8 cellular contexts compared by ENCODE assay signal in the genomic region with DNA sequence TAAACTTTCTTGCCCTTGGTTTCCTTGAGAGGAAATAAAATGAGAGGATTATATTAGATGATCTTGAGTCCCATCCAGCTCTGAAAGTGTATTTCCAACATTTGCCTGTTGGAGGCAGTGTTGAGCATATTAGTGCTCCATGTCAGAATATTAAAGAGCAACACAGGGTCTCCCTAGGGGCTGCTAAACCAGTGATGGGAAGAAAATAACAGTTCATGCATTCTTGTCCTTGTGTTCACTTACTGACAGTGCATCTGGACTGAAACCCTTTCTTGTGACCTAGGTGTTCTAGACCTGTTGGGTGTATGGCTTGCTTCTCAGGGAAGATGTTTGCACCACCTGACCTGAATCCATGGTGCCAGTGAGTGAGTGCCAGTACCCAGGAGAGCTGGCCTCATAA.
DNase-seq lines count a peak whose midpoint lies in the region; ATAC-seq, FAIRE-seq and TF ChIP-seq lines count a peak whose summit lies in the region.

No MANE protein-coding gene starts in this region.

- H3K27me3 ChIP-seq in AG04450 (ENCODE audit: control insufficient read depth, insufficient read depth, low read length) (no peaks in the 10 kb centered on the region), MG63 (0 out of 2 replicates have a peak, but pooled peaks cover 4% of the 10 kb centered on the region)

- no peak for TF ChIP-seq POLR2A in GM12892 (IDR thresholded peaks at IDR 0.05; ENCODE audit: low read depth, low read length)

- H3K36me3 ChIP-seq in MG63, result no peaks in the 10 kb centered on the region

- CTCF ChIA-PET in AG04450 (lab: Charles Lee), result interaction anchor here (1.5 to 6.6 kb wide), 5 partner anchors 12 to 288 kb away, joined by 4 to 101 read pairs (median 30); no protein-coding TSS in a partner anchor
- CTCF ChIA-PET in activated CD8-positive, alpha-beta T cell treated with anti-CD3 and anti-CD28 coated beads for 36 hours (lab: Charles Lee), result interaction anchor here (0.7 to 11.6 kb wide), 29 partner anchors 8 to 192 kb away, joined by 3 to 408 read pairs (median 5); a partner anchor contains a TSS

- no peaks in the 10 kb centered on the region for H3K27me3 Mint-ChIP-seq in activated CD8-positive, alpha-beta T cell treated with anti-CD3 and anti-CD28 coated beads for 36 hours
- H3K27me3 Mint-ChIP-seq in T-helper 2 cell treated with Interferon-gamma antibody and Interleukin-4, amounts not matched to agents 5 μg/mL and 100 μg/mL, for 36 hours (ENCODE audit: low read depth), result peaks cover 14% of the 10 kb centered on the region
- peaks cover 13% of the 10 kb centered on the region for H3K27me3 Mint-ChIP-seq in activated T-helper 17 cell treated with anti-CD3 and anti-CD28 coated beads, Interleukin-2, amount 50 U/mL, for 72 hours

- TF ChIP-seq CTCF in AG04450 (IDR thresholded peaks at IDR 0.05; ENCODE audit: low read depth, low read length), result peak; percentile 19; the same call in 1 of the 2 replicates
- peak; percentile 48 for TF ChIP-seq CTCF in activated CD8-positive, alpha-beta T cell treated with anti-CD3 and anti-CD28 coated beads for 36 hours (IDR thresholded peaks at IDR 0.05)

- DNase-seq in AG04450 (ENCODE audit: low read depth, low spot score) (no peak), GM12892 (ENCODE audit: insufficient read length) (no peak), iPS-NIHi7 (ENCODE audit: extremely low spot score) (peak; percentile 31), HCEC 1CT (no peak), MG63 (no peak)
- DNase-seq in activated CD8-positive, alpha-beta T cell treated with anti-CD3 and anti-CD28 coated beads for 36 hours, result peak; percentile 42
- no peak for DNase-seq in T-helper 2 cell treated with Interferon-gamma antibody and Interleukin-4, amounts not matched to agents 5 μg/mL and 100 μg/mL, for 36 hours (ENCODE audit: low spot score)

- POLR2A ChIA-PET in AG04450 (lab: Yijun Ruan, JAX), result no interaction called here
- POLR2A ChIA-PET in activated CD8-positive, alpha-beta T cell treated with anti-CD3 and anti-CD28 coated beads for 36 hours (lab: Charles Lee), result no interaction called here

- no peaks in the 10 kb centered on the region for H3K9me3 ChIP-seq in AG04450 (ENCODE audit: control insufficient read depth, insufficient read depth, low read length)
- no peaks in the 10 kb centered on the region for H3K9me3 ChIP-seq in MG63

- no peak overlapping the region for H3K27ac Mint-ChIP-seq in activated CD8-positive, alpha-beta T cell treated with anti-CD3 and anti-CD28 coated beads for 36 hours
- H3K27ac Mint-ChIP-seq in T-helper 2 cell treated with Interferon-gamma antibody and Interleukin-4, amounts not matched to agents 5 μg/mL and 100 μg/mL, for 36 hours, result no peak overlapping the region
- no peak overlapping the region for H3K27ac Mint-ChIP-seq in activated T-helper 17 cell treated with anti-CD3 and anti-CD28 coated beads, Interleukin-2, amount 50 U/mL, for 72 hours

- peak; percentile 75 for FAIRE-seq in GM12892 (lab: Jason Lieb, UNC)

- H3K4me3 Mint-ChIP-seq in activated CD8-positive, alpha-beta T cell treated with anti-CD3 and anti-CD28 coated beads for 36 hours, result no peak overlapping the region
- H3K4me3 Mint-ChIP-seq in T-helper 2 cell treated with Interferon-gamma antibody and Interleukin-4, amounts not matched to agents 5 μg/mL and 100 μg/mL, for 36 hours, result no peak overlapping the region
- H3K4me3 Mint-ChIP-seq in activated T-helper 17 cell treated with anti-CD3 and anti-CD28 coated beads, Interleukin-2, amount 50 U/mL, for 72 hours, result no peak overlapping the region

- no peaks in the 10 kb centered on the region for H3K36me3 Mint-ChIP-seq in activated CD8-positive, alpha-beta T cell treated with anti-CD3 and anti-CD28 coated beads for 36 hours (ENCODE audit: low read depth)
- H3K36me3 Mint-ChIP-seq in T-helper 2 cell treated with Interferon-gamma antibody and Interleukin-4, amounts not matched to agents 5 μg/mL and 100 μg/mL, for 36 hours (ENCODE audit: low read depth), result no peaks in the 10 kb centered on the region
- H3K36me3 Mint-ChIP-seq in activated T-helper 17 cell treated with anti-CD3 and anti-CD28 coated beads, Interleukin-2, amount 50 U/mL, for 72 hours (ENCODE audit: low read depth), result no peaks in the 10 kb centered on the region

- H3K4me3 ChIP-seq in AG04450 (ENCODE audit: low read depth, low read length), result no peak overlapping the region
- H3K4me3 ChIP-seq in MG63, result no peak overlapping the region

- intact Hi-C loops in activated CD8-positive, alpha-beta T cell treated with anti-CD3 and anti-CD28 coated beads for 36 hours (cut with micrococcal nuclease), result no loop called here

- ATAC-seq in activated CD8-positive, alpha-beta T cell treated with anti-CD3 and anti-CD28 coated beads for 36 hours, result no peak
- no peak for ATAC-seq in activated T-helper 17 cell treated with anti-CD3 and anti-CD28 coated beads, Interleukin-2, amount 50 U/mL, for 72 hours (replicated peaks)

- peaks cover 15% of the 10 kb centered on the region for H3K4me1 Mint-ChIP-seq in activated CD8-positive, alpha-beta T cell treated with anti-CD3 and anti-CD28 coated beads for 36 hours (ENCODE audit: low read depth)
- peaks cover 9% of the 10 kb centered on the region for H3K4me1 Mint-ChIP-seq in T-helper 2 cell treated with Interferon-gamma antibody and Interleukin-4, amounts not matched to agents 5 μg/mL and 100 μg/mL, for 36 hours (ENCODE audit: low read depth)
- peaks cover 9% of the 10 kb centered on the region for H3K4me1 Mint-ChIP-seq in activated T-helper 17 cell treated with anti-CD3 and anti-CD28 coated beads, Interleukin-2, amount 50 U/mL, for 72 hours

- no peaks in the 10 kb centered on the region for H3K9me3 Mint-ChIP-seq in activated CD8-positive, alpha-beta T cell treated with anti-CD3 and anti-CD28 coated beads for 36 hours
- H3K9me3 Mint-ChIP-seq in T-helper 2 cell treated with Interferon-gamma antibody and Interleukin-4, amounts not matched to agents 5 μg/mL and 100 μg/mL, for 36 hours, result no peaks in the 10 kb centered on the region
- no peaks in the 10 kb centered on the region for H3K9me3 Mint-ChIP-seq in activated T-helper 17 cell treated with anti-CD3 and anti-CD28 coated beads, Interleukin-2, amount 50 U/mL, for 72 hours

- H3K27ac ChIP-seq in AG04450 (ENCODE audit: low read depth, low read length), result no peak overlapping the region

Comparison
In these comparisons a context has a peak if more than half of its experiments do, and no peak if none do; other contexts are left out.
1. DNase-seq: peak in activated CD8-positive, alpha-beta T cell treated with anti-CD3 and anti-CD28 coated beads for 36 hours (single experiment) and iPS-NIHi7 (single experiment); none in AG04450 (single experiment), GM12892 (single experiment), T-helper 2 cell treated with Interferon-gamma antibody and Interleukin-4, amounts not matched to agents 5 μg/mL and 100 μg/mL, for 36 hours (single experiment), HCEC 1CT (single experiment) and MG63 (single experiment).